Comparison of ENCODE assay signal across 38 cellular contexts in the genomic region with DNA sequence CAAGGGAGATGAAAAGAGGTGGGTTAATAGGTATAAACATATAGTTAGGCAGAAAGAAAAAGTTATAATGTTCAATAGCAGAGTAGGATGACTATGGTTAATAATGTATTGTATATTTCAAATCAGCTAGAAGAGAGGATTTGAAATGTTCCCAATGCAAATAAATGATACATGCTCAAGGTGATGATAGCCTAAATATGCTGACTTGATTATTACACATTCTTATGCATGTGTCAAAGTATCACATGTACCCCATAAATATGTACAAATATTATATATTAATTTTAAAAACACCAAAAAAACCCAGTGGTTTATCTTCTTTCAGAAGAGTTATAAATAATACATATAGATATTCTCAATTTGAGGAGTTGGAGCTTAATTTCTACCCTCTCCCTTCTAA.
"Had no signal": no experiment of that assay in that cellular context is flagged by ENCODE, and none has a peak within 500 bp of the region (broad histone marks: within the 10 kb centered on the region; RNA-seq: fewer than 3 reads in every experiment).

No MANE protein-coding gene starts in this region.

- H3K27me3 ChIP-seq: adrenal gland, ascending aorta, body of pancreas, brain microvascular endothelial cell, breast epithelium, cardiac muscle cell had no signal

- H3K27me3 Mint-ChIP-seq: activated naive CD8-positive, alpha-beta T cell; activated naive CD8-positive, alpha-beta T cell treated with anti-CD3 and anti-CD28 coated beads for 36 hours; activated naive CD8-positive, alpha-beta T cell treated with anti-CD3 and anti-CD28 coated beads, Interleukin-2, amount 10 ng/mL, durations not matched to agents 7 days and 5 days; activated naive CD8-positive, alpha-beta T cell treated with anti-CD3 and anti-CD28 coated beads, Interleukin-2, amount 50 U/mL, for 24 hours; activated T-cell treated with anti-CD3 and anti-CD28 coated beads, Interleukin-2, amount 50 U/mL, for 24 hours; activated T-helper 17 cell treated with anti-CD3 and anti-CD28 coated beads, Interleukin-2, amount 50 U/mL, for 72 hours; central memory CD8-positive, alpha-beta T cell had no signal

- ATAC-seq: activated naive CD4-positive, alpha-beta T cell treated with anti-CD3 and anti-CD28 coated beads, Interleukin-2, amount 50 U/mL, for 72 hours; activated naive CD8-positive, alpha-beta T cell treated with anti-CD3 and anti-CD28 coated beads, Interleukin-2, amount 50 U/mL, for 24 hours; activated T-cell treated with anti-CD3 and anti-CD28 coated beads, Interleukin-2, amount 50 U/mL, for 4 hours; activated T-cell treated with anti-CD3 and anti-CD28 coated beads, Interleukin-2, amount 50 U/mL, for 72 hours; activated T-helper 17 cell treated with anti-CD3 and anti-CD28 coated beads, Interleukin-2, amount 50 U/mL, for 72 hours; body of pancreas had no signal

- H3K4me1 ChIP-seq: ascending aorta, body of pancreas, breast epithelium had no signal

- H3K4me1 Mint-ChIP-seq: activated naive CD4-positive, alpha-beta T cell treated with anti-CD3 and anti-CD28 coated beads, Interleukin-2, amount 10 ng/mL, durations not matched to agents 7 days and 5 days; activated naive CD8-positive, alpha-beta T cell treated with anti-CD3 and anti-CD28 coated beads, Interleukin-2, amount 10 ng/mL, durations not matched to agents 7 days and 5 days; brain; central memory CD8-positive, alpha-beta T cell had no signal

- H3K36me3 Mint-ChIP-seq: brain had no signal

- H3K9me3 Mint-ChIP-seq: central memory CD8-positive, alpha-beta T cell had no signal

- DNase-seq: activated effector memory CD4-positive, alpha-beta T cell treated with anti-CD3 and anti-CD28 coated beads, Interleukin-2, amount 50 U/mL, for 16 hours; activated effector memory CD4-positive, alpha-beta T cell treated with Interleukin-2 at 50 U/mL for 16 hours; activated gamma-delta T cell; activated gamma-delta T cell treated with Interleukin-2 at 50 U/mL for 16 hours; activated naive CD4-positive, alpha-beta T cell; activated naive CD4-positive, alpha-beta T cell treated with anti-CD3 and anti-CD28 coated beads for 36 hours; activated naive CD4-positive, alpha-beta T cell treated with anti-CD3 and anti-CD28 coated beads, Interleukin-2, amount 10 ng/mL, durations not matched to agents 7 days and 5 days; activated naive CD4-positive, alpha-beta T cell treated with anti-CD3 and anti-CD28 coated beads, Interleukin-2, amount 50 U/mL, for 16 hours; activated naive CD8-positive, alpha-beta T cell treated with anti-CD3 and anti-CD28 coated beads for 36 hours; activated naive CD8-positive, alpha-beta T cell treated with anti-CD3 and anti-CD28 coated beads, Interleukin-2, amount 10 ng/mL, durations not matched to agents 7 days and 5 days; activated naive CD8-positive, alpha-beta T cell treated with anti-CD3 and anti-CD28 coated beads, Interleukin-2, amount 50 U/mL, for 24 hours; activated T-cell treated with anti-CD3 and anti-CD28 coated beads, Interleukin-2, amount 50 U/mL, for 1 hour; activated T-cell treated with anti-CD3 and anti-CD28 coated beads, Interleukin-2, amount 50 U/mL, for 24 hours; activated T-cell treated with anti-CD3 and anti-CD28 coated beads, Interleukin-2, amount 50 U/mL, for 4 hours; activated T-cell treated with anti-CD3 and anti-CD28 coated beads, Interleukin-2, amount 50 U/mL, for 48 hours; activated T-cell treated with anti-CD3 and anti-CD28 coated beads, Interleukin-2, amount 50 U/mL, for 72 hours; adrenal gland; amniotic stem cell; amygdala; anterior cingulate cortex; aorta; body of pancreas; caudate nucleus; central memory CD4-positive, alpha-beta T cell; cerebellar nuclear complex had no signal

- H3K27ac ChIP-seq: adrenal gland, ascending aorta, body of pancreas, brain microvascular endothelial cell, breast epithelium, cardiac muscle cell had no signal

- H3K9me3 ChIP-seq: ascending aorta, body of pancreas had no signal

- FAIRE-seq: astrocyte, bronchial epithelial cell had no signal

- H3K36me3 ChIP-seq: adrenal gland, ascending aorta, brain microvascular endothelial cell, breast epithelium, cardiac muscle cell had no signal

- H3K4me3 ChIP-seq: adrenal gland, ascending aorta, body of pancreas, breast epithelium, cardiac muscle cell had no signal

- H3K27ac Mint-ChIP-seq: activated naive CD4-positive, alpha-beta T cell treated with anti-CD3 and anti-CD28 coated beads for 36 hours; activated naive CD4-positive, alpha-beta T cell treated with anti-CD3 and anti-CD28 coated beads, Interleukin-2, amount 10 ng/mL, durations not matched to agents 7 days and 5 days; activated naive CD8-positive, alpha-beta T cell; activated naive CD8-positive, alpha-beta T cell treated with anti-CD3 and anti-CD28 coated beads for 36 hours; activated naive CD8-positive, alpha-beta T cell treated with anti-CD3 and anti-CD28 coated beads, Interleukin-2, amount 10 ng/mL, durations not matched to agents 7 days and 5 days; activated naive CD8-positive, alpha-beta T cell treated with anti-CD3 and anti-CD28 coated beads, Interleukin-2, amount 50 U/mL, for 24 hours; activated T-cell treated with anti-CD3 and anti-CD28 coated beads, Interleukin-2, amount 50 U/mL, for 24 hours; activated T-cell treated with anti-CD3 and anti-CD28 coated beads, Interleukin-2, amount 50 U/mL, for 72 hours; activated T-helper 1 cell treated with anti-CD3 and anti-CD28 coated beads, Interleukin-12 subunit alpha, Interleukin-12 subunit beta, Interleukin-2, Interleukin-4 antibody, amounts not matched to agents 30 ng/mL and 10 ng/mL and 1 ng/mL, durations not matched to agents 14 hours and 24 hours and 36 hours; activated T-helper 17 cell treated with anti-CD3 and anti-CD28 coated beads, Interleukin-2, amount 50 U/mL, for 72 hours; activated T-helper 2 cell treated with anti-CD3 and anti-CD28 coated beads, Interferon-gamma antibody, Interleukin-2, Interleukin-4, amounts not matched to agents 10 μg/mL and 5 μg/mL and 100 μg/mL, durations not matched to agents 14 hours and 24 hours and 36 hours; brain had no signal

- H3K4me3 Mint-ChIP-seq: activated naive CD4-positive, alpha-beta T cell treated with anti-CD3 and anti-CD28 coated beads for 36 hours; activated naive CD4-positive, alpha-beta T cell treated with anti-CD3 and anti-CD28 coated beads, Interleukin-2, amount 10 ng/mL, durations not matched to agents 7 days and 5 days; activated naive CD8-positive, alpha-beta T cell; activated naive CD8-positive, alpha-beta T cell treated with anti-CD3 and anti-CD28 coated beads for 36 hours; activated naive CD8-positive, alpha-beta T cell treated with anti-CD3 and anti-CD28 coated beads, Interleukin-2, amount 10 ng/mL, durations not matched to agents 7 days and 5 days; activated naive CD8-positive, alpha-beta T cell treated with anti-CD3 and anti-CD28 coated beads, Interleukin-2, amount 50 U/mL, for 24 hours; activated T-cell treated with anti-CD3 and anti-CD28 coated beads, Interleukin-2, amount 50 U/mL, for 24 hours; activated T-cell treated with anti-CD3 and anti-CD28 coated beads, Interleukin-2, amount 50 U/mL, for 4 hours; activated T-cell treated with anti-CD3 and anti-CD28 coated beads, Interleukin-2, amount 50 U/mL, for 72 hours; activated T-helper 1 cell treated with anti-CD3 and anti-CD28 coated beads, Interleukin-12 subunit alpha, Interleukin-12 subunit beta, Interleukin-2, Interleukin-4 antibody, amounts not matched to agents 30 ng/mL and 10 ng/mL and 1 ng/mL, durations not matched to agents 14 hours and 24 hours and 36 hours; activated T-helper 17 cell treated with anti-CD3 and anti-CD28 coated beads, Interleukin-2, amount 50 U/mL, for 72 hours; brain; central memory CD8-positive, alpha-beta T cell had no signal
